10 cellular contexts compared by ENCODE assay signal in the genomic region with DNA sequence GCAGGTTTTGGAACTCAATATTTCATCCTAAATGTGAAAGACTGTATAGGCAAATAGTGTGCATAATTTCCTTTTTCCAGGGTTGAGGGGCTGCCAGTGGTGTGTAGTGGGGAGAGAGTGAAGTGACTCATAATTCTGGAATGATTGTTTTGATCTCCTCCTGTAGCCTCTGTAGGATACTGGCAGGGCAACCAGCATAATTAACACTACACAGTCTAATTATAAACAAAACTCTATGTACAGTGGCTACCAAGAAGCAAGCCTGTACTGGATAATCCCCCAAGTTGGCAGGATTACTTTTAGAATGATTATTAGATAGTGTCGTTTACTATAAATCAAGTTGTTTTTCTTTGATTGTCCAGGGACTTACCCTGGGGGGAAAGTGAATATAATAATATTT. TPM values are rescaled to one million over a fixed set of nuclear protein-coding genes. Genes with fewer than 3 reads are reported as not detected.
DNase-seq lines count a peak whose midpoint lies in the region; ATAC-seq and TF ChIP-seq lines count a peak whose summit lies in the region.
"Had no signal": no experiment of that assay in that cellular context is flagged by ENCODE, and none has a peak within 500 bp of the region (broad histone marks: within the 10 kb centered on the region; RNA-seq: fewer than 3 reads in every experiment).

No MANE protein-coding gene starts in this region.

- no peak overlapping the region for H2AFZ ChIP-seq in PC-9

- no peak overlapping the region for H3K27ac ChIP-seq in PC-9

- H3K4me3 ChIP-seq in PC-9 (no peak overlapping the region), fibroblast of mammary gland (ENCODE audit: control insufficient read depth, low read depth, low read length) (no peak overlapping the region)

- H3K79me2 ChIP-seq in PC-9 (ENCODE audit: low read depth): peaks cover 15% of the 10 kb centered on the region; the same call in 1 of the 2 replicates

- H3K27me3 ChIP-seq in PC-9 (ENCODE audit: insufficient read depth, low read depth): no peaks in the 10 kb centered on the region

- POLR2A ChIA-PET in PC-9 (lab: Charles Lee; ENCODE audit: unreplicated experiment): no interaction called here

- H3K4me1 ChIP-seq in PC-9 (replicated peaks; ENCODE audit: insufficient read depth): peaks cover 15% of the 10 kb centered on the region

- intact Hi-C loops in PC-9 (cut with micrococcal nuclease; ENCODE audit: unreplicated experiment): no loop called here

- no TSS peak for BruUV-seq in PC-9 (replicated peaks; lab: Mats Ljungman, UMichigan)

- H3F3A ChIP-seq in PC-9 (ENCODE audit: insufficient read depth, low read depth): no peaks in the 10 kb centered on the region; the same call in 1 of the 2 replicates

- no peaks in the 10 kb centered on the region for H3K9me3 ChIP-seq in PC-9 (ENCODE audit: insufficient read depth, low read depth)

- H3K36me3 ChIP-seq in PC-9 (ENCODE audit: low read depth): no peaks in the 10 kb centered on the region

- DNase-seq in ELR (ENCODE audit: low read depth) (peak; percentile 78), PC-9 (peak in 1 of 2 experiments; percentile 8), fibroblast of mammary gland (ENCODE audit: low read depth) (peak; percentile 42), pulmonary artery endothelial cell (ENCODE audit: low read depth, low spot score) (peak; percentile 58), GDM1 (lab: John Stamatoyannopoulos, UW) (no peak), AML-193 (lab: John Stamatoyannopoulos, UW) (no peak), NCI-H2227 treated with DMSO at 0.1 percent for 48 hours (lab: John Stamatoyannopoulos, UW) (no peak)
- DNase-seq: left cardiac atrium, T1000 had no signal

- H4K20me1 ChIP-seq in PC-9 (ENCODE audit: insufficient read depth): no peaks in the 10 kb centered on the region

- 0 out of 2 replicates have a peak, but pooled peaks cover 3% of the 10 kb centered on the region for H3K9me2 ChIP-seq in PC-9 (ENCODE audit: insufficient read depth)

- H3K4me2 ChIP-seq in PC-9: peak overlapping the region; percentile 16

- TF ChIP-seq CTCF in PC-9 (conservative IDR thresholded peaks at IDR 0.05): no peak
- no peak for TF ChIP-seq CTCF in fibroblast of mammary gland (conservative IDR thresholded peaks at IDR 0.05; ENCODE audit: control insufficient read depth, insufficient read depth, low read depth, low read length)

- no peak for ATAC-seq in GM19452 (IDR thresholded peaks at IDR 0.05; ENCODE audit: unreplicated experiment)

- CTCF ChIA-PET in PC-9 (lab: Charles Lee): no interaction called here

RNA-seq across cellular contexts. Expression of gene LNPEP, which starts 32.2 kb away (rescaled TPM):
- 15.6 and 18.8 TPM in 2 replicates for total RNA-seq in PC-9 (2021)
- 29.1 and 45.6 TPM in 2 replicates for total RNA-seq in pulmonary artery endothelial cell

Comparison
In these comparisons a context has a peak if more than half of its experiments do, and no peak if none do; other contexts are left out.
1. DNase-seq: peak in ELR (single experiment), fibroblast of mammary gland (single experiment) and pulmonary artery endothelial cell (single experiment); none in GDM1 (single experiment), AML-193 (0 of 2) and NCI-H2227 treated with DMSO at 0.1 percent for 48 hours (single experiment).